ENCODE assay signal across 7 cellular contexts in genomic region chr12:39072658-39073057, GRCh38.
"Had no signal": no experiment of that assay in that cellular context is flagged by ENCODE, and none has a peak within 500 bp of the region (broad histone marks: within the 10 kb centered on the region; RNA-seq: fewer than 3 reads in every experiment).

No MANE protein-coding gene starts in this region.

- H3K4me2 ChIP-seq: GM23338 had no signal

- ATAC-seq: GM23338 had no signal

- FAIRE-seq: H1, H54, HTR-8/SVneo had no signal

- DNase-seq: H9, HCEC 1CT, KG1 had no signal

- H2AFZ ChIP-seq: GM23338 had no signal

- H3K4me3 ChIP-seq: GM23338 had no signal
